In the genomic region with DNA sequence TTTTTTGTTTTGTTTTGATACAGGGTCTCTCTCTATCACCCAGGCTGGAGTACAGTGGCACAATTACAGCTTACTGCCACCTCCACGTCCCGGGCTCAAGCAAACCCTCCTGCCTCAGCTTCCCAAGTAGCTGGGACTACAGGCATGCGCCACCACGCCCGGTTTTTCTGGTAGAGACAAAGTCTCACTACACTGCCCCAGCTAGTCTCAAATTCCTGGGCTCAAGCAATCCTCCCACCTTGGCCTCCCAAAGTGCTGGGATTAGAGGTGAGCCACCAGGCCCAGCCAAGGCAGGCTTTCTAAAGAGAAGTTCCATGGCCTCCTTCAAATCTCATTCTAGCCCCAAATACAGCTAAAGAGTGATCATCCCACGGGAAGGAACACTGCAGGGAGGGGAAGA, we compare ENCODE assay signal across 2 cellular contexts.
TF ChIP-seq lines count a peak whose summit lies in the region.

No MANE protein-coding gene starts in this region.

TF ChIP-seq in A549, 52 proteins besides CTCF, POLR2A, EP300 and RAD21:
- TF ChIP-seq RCOR1 (IDR thresholded peaks at IDR 0.05; ENCODE audit: low read depth, low read length) = no peak
- 0 out of 2 replicates have a peak, but pooled peaks have one; percentile 65 for TF ChIP-seq POLR2AphosphoS2 (conservative IDR thresholded peaks at IDR 0.05; ENCODE audit: low read length)
- no peak for TF ChIP-seq CEBPB (IDR thresholded peaks at IDR 0.05)

TF ChIP-seq in H1, 55 proteins besides CTCF, POLR2A, EP300 and RAD21:
- TF ChIP-seq BRCA1 (IDR thresholded peaks at IDR 0.05; ENCODE audit: low read depth, low read length) (no peak), POLR2AphosphoS5 (IDR thresholded peaks at IDR 0.05; ENCODE audit: low read depth, low read length) (peak; percentile 21; the same call in 1 of the 2 replicates)
